19 cellular contexts compared by ENCODE assay signal in the genomic region with DNA sequence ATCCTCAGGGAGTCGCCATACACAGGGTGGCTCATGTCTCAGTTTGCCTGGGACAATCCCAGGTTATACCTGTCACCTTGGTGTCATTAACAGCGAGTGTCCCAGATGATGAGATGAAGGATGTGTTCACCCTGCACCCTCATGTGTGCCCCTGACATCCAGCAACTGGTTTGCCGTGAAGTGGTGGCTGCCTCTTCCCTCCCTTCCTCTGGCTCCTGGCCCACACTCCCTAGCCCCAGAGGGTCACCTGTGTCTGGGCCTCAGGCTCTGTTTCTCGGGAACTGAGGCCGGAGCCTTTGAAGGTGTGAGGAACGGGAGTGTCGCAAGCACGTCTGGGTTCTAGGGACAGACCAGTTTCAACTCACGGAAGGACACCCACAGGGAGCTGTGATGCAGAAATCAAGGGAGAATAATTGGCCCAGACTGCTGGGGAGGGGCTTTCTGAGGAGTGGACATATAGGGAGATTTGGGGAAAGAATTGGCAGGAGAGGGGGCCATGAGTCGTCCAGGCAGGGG.
"Had no signal": no experiment of that assay in that cellular context is flagged by ENCODE, and none has a peak within 500 bp of the region (broad histone marks: within the 10 kb centered on the region; RNA-seq: fewer than 3 reads in every experiment).

No MANE protein-coding gene starts in this region.

- DNase-seq: Karpas-422, KG1, MG63, NCI-H1092 treated with DMSO at 0.1 percent for 48 hours, NCI-H1436, NCI-H187, NCI-H2029, NCI-H2081 treated with DMSO at 0.1 percent for 48 hours, NCI-H2171, NCI-H226, NCI-H446, NCI-H510A, NCI-H524 treated with DMSO at 0.1 percent for 48 hours, NCI-H69, NCI-H774, SHP77 treated with DMSO at 0.1 percent for 48 hours, SJCRH30 had no signal

- H3K4me3 ChIP-seq: MG63, SJCRH30 had no signal

- ATAC-seq: Right ventricle myocardium inferior, SK-N-SH treated with all-trans-retinoic acid at 6 μM for 48 hours had no signal
